Comparison of ENCODE assay signal across 1 cellular context in genomic region chr7:151859111-151859947, GRCh38.
TF ChIP-seq lines count a peak whose summit lies in the region.

No MANE protein-coding gene starts in this region.

TF ChIP-seq in IMR-90, 13 proteins besides CTCF, POLR2A, EP300 and RAD21 (continued from another document):
- TF ChIP-seq USF2 (IDR thresholded peaks at IDR 0.05; ENCODE audit: low read depth, low read length), result no peak
- TF ChIP-seq ELK1 (IDR thresholded peaks at IDR 0.05; ENCODE audit: borderline replicate concordance, low read depth, low read length), result no peak
- no peak for TF ChIP-seq FOS (IDR thresholded peaks at IDR 0.05; ENCODE audit: low read depth, low read length)
- TF ChIP-seq CEBPB (IDR thresholded peaks at IDR 0.05; ENCODE audit: low read depth, low read length), result no peak
- no peak for TF ChIP-seq RCOR1 (IDR thresholded peaks at IDR 0.05; ENCODE audit: insufficient replicate concordance, low read length)
- no peak for TF ChIP-seq BHLHE40 (IDR thresholded peaks at IDR 0.05; ENCODE audit: low read depth, low read length)
- no peak for TF ChIP-seq CHD1 (IDR thresholded peaks at IDR 0.05; ENCODE audit: low read depth, low read length)
- TF ChIP-seq MAZ (IDR thresholded peaks at IDR 0.05; ENCODE audit: borderline replicate concordance, low read depth, low read length), result no peak
- no peak for TF ChIP-seq RFX5 (IDR thresholded peaks at IDR 0.05; ENCODE audit: low read depth, low read length)
